Comparison of ENCODE assay signal across 12 cellular contexts in the genomic region with DNA sequence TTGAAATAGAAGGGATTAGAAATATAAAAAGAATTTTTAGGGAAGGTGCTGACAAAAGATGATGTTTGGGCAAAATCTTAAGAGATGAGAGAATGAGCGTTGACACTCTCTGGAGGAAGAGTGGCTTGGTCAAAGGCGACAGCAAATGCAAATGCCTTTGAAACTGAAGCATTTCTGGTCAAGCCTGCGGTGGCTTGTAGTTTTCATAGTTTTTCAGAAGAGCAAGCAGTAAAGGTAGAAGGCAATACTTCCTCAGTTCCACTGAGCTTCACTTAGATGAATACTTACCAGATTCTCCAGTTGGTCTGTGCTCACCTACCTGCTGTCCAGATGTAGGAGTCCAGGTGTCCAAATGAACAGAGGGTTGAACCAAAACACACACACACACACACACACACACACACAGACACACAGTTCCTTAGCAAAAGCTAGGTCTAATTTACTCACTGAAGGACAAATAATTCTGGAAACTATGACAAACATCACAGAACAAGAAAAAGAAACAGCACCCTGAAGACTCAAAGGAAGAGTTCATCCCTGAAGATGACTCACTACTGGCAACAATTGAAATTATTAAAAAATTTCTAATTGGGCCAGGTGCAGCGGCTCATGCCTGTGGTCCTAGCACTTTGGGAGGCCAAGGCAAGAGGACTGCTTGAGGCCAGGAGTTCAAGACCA. TPM values are rescaled to one million over a fixed set of nuclear protein-coding genes. Genes with fewer than 3 reads are reported as not detected.
DNase-seq lines count a peak whose midpoint lies in the region; ATAC-seq and TF ChIP-seq lines count a peak whose summit lies in the region.
"Had no signal": no experiment of that assay in that cellular context is flagged by ENCODE, and none has a peak within 500 bp of the region (broad histone marks: within the 10 kb centered on the region; RNA-seq: fewer than 3 reads in every experiment).

No MANE protein-coding gene starts in this region.

- no peak for TF ChIP-seq CTCF in GM23338 (conservative IDR thresholded peaks at IDR 0.05; ENCODE audit: low read depth in 2 of 2)

- H2AFZ ChIP-seq in GM23338: peak overlapping the region; percentile 91; the same call in 1 of the 2 replicates

- no peaks in the 10 kb centered on the region for H3K36me3 ChIP-seq in GM23338 (ENCODE audit: insufficient read depth)
- H3K36me3 ChIP-seq: adrenal gland had no signal

- no peak overlapping the region for H3K4me3 ChIP-seq in GM23338
- H3K4me3 ChIP-seq: adrenal gland had no signal

- no peak overlapping the region for H3K27ac ChIP-seq in GM23338 (ENCODE audit: low read depth)
- H3K27ac ChIP-seq: adrenal gland, HL-60 had no signal

- CTCF ChIA-PET in activated naive CD4-positive, alpha-beta T cell treated with anti-CD3 and anti-CD28 coated beads for 36 hours (lab: Charles Lee): interaction anchor here (0.7 to 4.7 kb wide), 3 partner anchors 11 to 320 kb away, joined by 5 to 51 read pairs (median 5); a partner anchor contains a TSS

- no peaks in the 10 kb centered on the region for H3K4me1 ChIP-seq in GM23338 (ENCODE audit: insufficient read depth)
- H3K4me1 ChIP-seq: adrenal gland had no signal

- no peaks in the 10 kb centered on the region for H3K9me2 ChIP-seq in GM23338 (ENCODE audit: insufficient read depth)

- intact Hi-C loops in activated naive CD4-positive, alpha-beta T cell treated with anti-CD3 and anti-CD28 coated beads for 36 hours (cut with micrococcal nuclease): no loop called here
- intact Hi-C loops in posterior vena cava (cut with DNase I): loop anchor here in 1 of 2 donors (2.0 kb wide), 1 partner anchor 18 kb away; no protein-coding TSS in a partner anchor

- no peaks in the 10 kb centered on the region for H3K27me3 ChIP-seq in GM23338 (ENCODE audit: insufficient read depth)
- H3K27me3 ChIP-seq: adrenal gland had no signal

- ATAC-seq in GM23338 (no peak), HG03565 (IDR thresholded peaks at IDR 0.05; ENCODE audit: unreplicated experiment) (peak; percentile 64)

- H3K36me3 Mint-ChIP-seq in activated naive CD4-positive, alpha-beta T cell treated with anti-CD3 and anti-CD28 coated beads for 36 hours (ENCODE audit: low read depth): no peaks in the 10 kb centered on the region
- H3K36me3 Mint-ChIP-seq in GM23338 (ENCODE audit: low read depth): no peaks in the 10 kb centered on the region

- no peak overlapping the region for H3K4me2 ChIP-seq in GM23338

- peak overlapping the region; percentile 15 for H3K27ac Mint-ChIP-seq in activated naive CD4-positive, alpha-beta T cell treated with anti-CD3 and anti-CD28 coated beads for 36 hours
- H3K27ac Mint-ChIP-seq in GM23338: no peak overlapping the region

- no peak overlapping the region for H3K4me3 Mint-ChIP-seq in activated naive CD4-positive, alpha-beta T cell treated with anti-CD3 and anti-CD28 coated beads for 36 hours
- H3K4me3 Mint-ChIP-seq in GM23338: no peak overlapping the region

- no peaks in the 10 kb centered on the region for H3K27me3 Mint-ChIP-seq in activated naive CD4-positive, alpha-beta T cell treated with anti-CD3 and anti-CD28 coated beads for 36 hours (ENCODE audit: low read depth)
- no peaks in the 10 kb centered on the region for H3K27me3 Mint-ChIP-seq in GM23338 (ENCODE audit: insufficient read depth, low read depth, poor library complexity)

- peak; percentile 34 for DNase-seq in activated naive CD4-positive, alpha-beta T cell treated with anti-CD3 and anti-CD28 coated beads for 36 hours
- no peak for DNase-seq in activated naive CD4-positive, alpha-beta T cell treated with anti-CD3 and anti-CD28 coated beads, Interleukin-2, amount 50 U/mL, for 16 hours
- DNase-seq in GM23338 (ENCODE audit: low spot score) (no peak), renal cortical epithelial cell (ENCODE audit: low read depth) (peak; percentile 30), DMS53 (lab: John Stamatoyannopoulos, UW) (no peak), posterior vena cava (ENCODE audit: low spot score) (no peak)
- no peak for DNase-seq in effector CD4-positive, alpha-beta T cell
- DNase-seq: adrenal gland, erythroblast, NCI-H1417 treated with DMSO at 0.1 percent for 48 hours had no signal

- no peaks in the 10 kb centered on the region for H3K9me3 Mint-ChIP-seq in activated naive CD4-positive, alpha-beta T cell treated with anti-CD3 and anti-CD28 coated beads for 36 hours
- no peaks in the 10 kb centered on the region for H3K9me3 Mint-ChIP-seq in GM23338

- H3K4me1 Mint-ChIP-seq in activated naive CD4-positive, alpha-beta T cell treated with anti-CD3 and anti-CD28 coated beads for 36 hours (ENCODE audit: low read depth): peaks cover 18% of the 10 kb centered on the region
- H3K4me1 Mint-ChIP-seq in GM23338: no peaks in the 10 kb centered on the region

- H3F3A ChIP-seq in GM23338 (replicated peaks; ENCODE audit: low read depth): no peaks in the 10 kb centered on the region

- no peaks in the 10 kb centered on the region for H3K79me2 ChIP-seq in GM23338 (replicated peaks; ENCODE audit: insufficient read depth)

- H4K20me1 ChIP-seq in GM23338 (replicated peaks; ENCODE audit: insufficient read depth): no peaks in the 10 kb centered on the region

TF ChIP-seq in GM23338, 12 proteins besides CTCF, POLR2A, EP300 and RAD21 (continues in another document):
- no peak for TF ChIP-seq STAT1 (IDR thresholded peaks at IDR 0.05; ENCODE audit: unreplicated experiment)
- TF ChIP-seq CREB1 (CRISPR knock-in tag; IDR thresholded peaks at IDR 0.05; ENCODE audit: low read depth): no peak
- TF ChIP-seq, protein P1, sequence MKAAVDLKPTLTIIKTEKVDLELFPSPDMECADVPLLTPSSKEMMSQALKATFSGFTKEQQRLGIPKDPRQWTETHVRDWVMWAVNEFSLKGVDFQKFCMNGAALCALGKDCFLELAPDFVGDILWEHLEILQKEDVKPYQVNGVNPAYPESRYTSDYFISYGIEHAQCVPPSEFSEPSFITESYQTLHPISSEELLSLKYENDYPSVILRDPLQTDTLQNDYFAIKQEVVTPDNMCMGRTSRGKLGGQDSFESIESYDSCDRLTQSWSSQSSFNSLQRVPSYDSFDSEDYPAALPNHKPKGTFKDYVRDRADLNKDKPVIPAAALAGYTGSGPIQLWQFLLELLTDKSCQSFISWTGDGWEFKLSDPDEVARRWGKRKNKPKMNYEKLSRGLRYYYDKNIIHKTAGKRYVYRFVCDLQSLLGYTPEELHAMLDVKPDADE (IDR thresholded peaks at IDR 0.05): no peak
- no peak for TF ChIP-seq EZH2phosphoT487 (IDR thresholded peaks at IDR 0.05; ENCODE audit: unreplicated experiment)

RNA-seq across cellular contexts. Expression of a gene that starts 12.1 kb away (rescaled TPM):
- total RNA-seq in activated naive CD4-positive, alpha-beta T cell treated with anti-CD3 and anti-CD28 coated beads for 36 hours: 10 to 100 TPM; 48.9 to 52.8 TPM
- total RNA-seq in GM23338 (2014; rRNA removed; shearing (Covaris generic)): 21.8 and 28.0 TPM in 2 replicates
- 19.0 and 21.2 TPM in 2 replicates for polyA plus RNA-seq in GM23338 (2016; fragmentation: Nextera tagmentation; extraction: Ambion mirVana)
- total RNA-seq in renal cortical epithelial cell: 97.4 and 111 TPM in 2 replicates
- total RNA-seq in posterior vena cava: 10 to 100 TPM; 21.1 to 32.2 TPM

Comparison
In these comparisons a context has a peak if more than half of its experiments do, and no peak if none do; other contexts are left out.
1. DNase-seq: peak in activated naive CD4-positive, alpha-beta T cell treated with anti-CD3 and anti-CD28 coated beads for 36 hours (single experiment) and renal cortical epithelial cell (single experiment); none in activated naive CD4-positive, alpha-beta T cell treated with anti-CD3 and anti-CD28 coated beads, Interleukin-2, amount 50 U/mL, for 16 hours (single experiment), GM23338 (single experiment), DMS53 (single experiment), effector CD4-positive, alpha-beta T cell (single experiment) and posterior vena cava (single experiment).